Comparison of ENCODE assay signal across 8 cellular contexts in the genomic region with DNA sequence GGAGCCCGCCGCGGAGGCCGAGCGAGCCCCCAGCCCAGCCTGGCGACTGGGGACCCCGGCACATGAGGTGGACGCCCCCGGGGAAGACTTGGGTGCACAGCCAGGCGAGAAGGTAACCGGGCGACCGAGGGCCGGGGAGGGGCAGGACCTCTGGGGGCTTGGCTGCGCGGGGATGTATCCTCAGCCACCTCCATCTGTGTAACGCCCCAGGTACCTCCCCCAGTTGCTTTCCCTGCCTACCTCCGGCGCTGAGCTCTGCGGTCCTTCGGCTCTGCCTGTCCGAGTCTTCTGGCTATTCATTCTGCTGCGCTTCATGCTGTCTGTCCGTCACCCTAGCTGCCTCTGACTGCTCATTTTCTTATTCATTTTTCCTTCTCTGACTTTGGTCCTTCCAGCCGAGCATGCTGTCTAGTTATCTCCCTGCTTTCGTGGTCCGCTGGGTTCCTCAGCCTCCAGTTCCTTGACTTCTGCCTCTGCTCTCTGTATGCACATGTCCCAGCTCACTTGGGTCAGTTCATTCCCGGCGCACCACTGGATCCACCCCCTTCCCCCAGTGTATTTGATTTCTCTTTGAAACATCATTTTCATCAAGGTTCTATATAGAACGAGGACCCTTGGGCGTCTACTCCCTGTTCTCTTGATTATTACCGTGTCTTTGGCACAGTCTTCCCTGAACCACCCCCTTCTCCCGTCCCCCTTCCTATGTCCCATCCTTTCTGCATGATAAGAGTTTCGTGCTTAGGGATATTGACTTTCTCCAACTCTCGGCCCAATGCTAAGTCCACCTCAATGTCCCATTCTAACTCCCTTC. TPM values are rescaled to one million over a fixed set of nuclear protein-coding genes. Genes with fewer than 3 reads are reported as not detected.
DNase-seq lines count a peak whose midpoint lies in the region; ATAC-seq lines count a peak whose summit lies in the region.

No MANE protein-coding gene starts in this region.

- peaks cover 4% of the 10 kb centered on the region for H3K36me3 Mint-ChIP-seq in activated T-cell treated with anti-CD3 and anti-CD28 coated beads, Interleukin-2, amount 50 U/mL, for 4 hours (ENCODE audit: insufficient read depth)
- H3K36me3 Mint-ChIP-seq in natural killer cell treated with Interleukin-12 subunit alpha and Interleukin-12 subunit beta and Interleukin-15 and Interleukin-18, amount 100 ng/mL, for 72 hours = no peaks in the 10 kb centered on the region

- DNase-seq in AG08395 (ENCODE audit: low spot score) (peak; percentile 41), NOMO-1 treated with DMSO at 0.1 percent for 48 hours (lab: John Stamatoyannopoulos, UW; ENCODE audit: unreplicated experiment) (peak; percentile 10), fibroblast of gingiva (ENCODE audit: low read depth) (peak; percentile 17)
- DNase-seq in activated T-cell treated with anti-CD3 and anti-CD28 coated beads, Interleukin-2, amount 50 U/mL, for 4 hours = peak; percentile 41
- DNase-seq in natural killer cell treated with Interleukin-12 subunit alpha and Interleukin-12 subunit beta and Interleukin-15 and Interleukin-18, amount 100 ng/mL, for 72 hours (ENCODE audit: low spot score) = peak; percentile 70
- peak; percentile 43 to 79 (median 59) for DNase-seq in stimulated activated naive CD4-positive, alpha-beta T cell (lab: John Stamatoyannopoulos, UW)

- no peaks in the 10 kb centered on the region for H3K9me3 Mint-ChIP-seq in activated T-cell treated with anti-CD3 and anti-CD28 coated beads, Interleukin-2, amount 50 U/mL, for 4 hours
- H3K9me3 Mint-ChIP-seq in natural killer cell treated with Interleukin-12 subunit alpha and Interleukin-12 subunit beta and Interleukin-15 and Interleukin-18, amount 100 ng/mL, for 72 hours = no peaks in the 10 kb centered on the region

- no peaks in the 10 kb centered on the region for H3K27me3 Mint-ChIP-seq in activated T-cell treated with anti-CD3 and anti-CD28 coated beads, Interleukin-2, amount 50 U/mL, for 4 hours (ENCODE audit: low read depth)
- H3K27me3 Mint-ChIP-seq in natural killer cell treated with Interleukin-12 subunit alpha and Interleukin-12 subunit beta and Interleukin-15 and Interleukin-18, amount 100 ng/mL, for 72 hours = no peaks in the 10 kb centered on the region

- peaks cover 15% of the 10 kb centered on the region for H3K4me1 Mint-ChIP-seq in activated T-cell treated with anti-CD3 and anti-CD28 coated beads, Interleukin-2, amount 50 U/mL, for 4 hours (ENCODE audit: low read depth)
- H3K4me1 Mint-ChIP-seq in natural killer cell treated with Interleukin-12 subunit alpha and Interleukin-12 subunit beta and Interleukin-15 and Interleukin-18, amount 100 ng/mL, for 72 hours (ENCODE audit: low read depth in 2 of 2) = peaks cover 6 to 7% of the 10 kb centered on the region in 2 donors

- H3K27ac Mint-ChIP-seq in natural killer cell treated with Interleukin-12 subunit alpha and Interleukin-12 subunit beta and Interleukin-15 and Interleukin-18, amount 100 ng/mL, for 72 hours = no peak overlapping the region

- ATAC-seq in GM18909 (IDR thresholded peaks at IDR 0.05; ENCODE audit: poor library complexity, unreplicated experiment) (peak; percentile 61), HG03175 (IDR thresholded peaks at IDR 0.05; ENCODE audit: unreplicated experiment) (peak; percentile 70)
- ATAC-seq in activated T-cell treated with anti-CD3 and anti-CD28 coated beads, Interleukin-2, amount 50 U/mL, for 4 hours = peak; percentile 89 to 94
- ATAC-seq in natural killer cell treated with Interleukin-12 subunit alpha and Interleukin-12 subunit beta and Interleukin-15 and Interleukin-18, amount 100 ng/mL, for 72 hours = peak; percentile 85 to 86

- no peak overlapping the region for H3K4me3 Mint-ChIP-seq in activated T-cell treated with anti-CD3 and anti-CD28 coated beads, Interleukin-2, amount 50 U/mL, for 4 hours
- no peak overlapping the region for H3K4me3 Mint-ChIP-seq in natural killer cell treated with Interleukin-12 subunit alpha and Interleukin-12 subunit beta and Interleukin-15 and Interleukin-18, amount 100 ng/mL, for 72 hours

RNA-seq across cellular contexts. Expression of gene PHC1, which starts 0.6 kb away (rescaled TPM):
- 10 to 100 TPM; 10.3 to 15.5 (median 12.1) TPM for total RNA-seq in activated T-cell treated with anti-CD3 and anti-CD28 coated beads, Interleukin-2, amount 50 U/mL, for 4 hours
- total RNA-seq in natural killer cell treated with Interleukin-12 subunit alpha and Interleukin-12 subunit beta and Interleukin-15 and Interleukin-18, amount 100 ng/mL, for 72 hours = 10 to 100 TPM in 1 of 2 donors, 1 to 10 TPM in 1; 8.4 to 15.9 TPM

RNA-seq across cellular contexts. Expression of gene M6PR, which starts 34.5 kb away (rescaled TPM):
- total RNA-seq in activated T-cell treated with anti-CD3 and anti-CD28 coated beads, Interleukin-2, amount 50 U/mL, for 4 hours = 100 to 1,000 TPM; 192 to 217 (median 203) TPM
- total RNA-seq in natural killer cell treated with Interleukin-12 subunit alpha and Interleukin-12 subunit beta and Interleukin-15 and Interleukin-18, amount 100 ng/mL, for 72 hours = 100 to 1,000 TPM; 213 to 346 TPM

Comparison
In these comparisons a context has a peak if more than half of its experiments do, and no peak if none do; other contexts are left out.
1. Peak in every context shown above with its lines: DNase-seq and ATAC-seq.
2. DNase-seq: peak in every context shown above with its lines; median percentile 70 in natural killer cell treated with Interleukin-12 subunit alpha and Interleukin-12 subunit beta and Interleukin-15 and Interleukin-18, amount 100 ng/mL, for 72 hours; 59 in stimulated activated naive CD4-positive, alpha-beta T cell; 41 in AG08395; 41 in activated T-cell treated with anti-CD3 and anti-CD28 coated beads, Interleukin-2, amount 50 U/mL, for 4 hours; 17 in fibroblast of gingiva; 10 in NOMO-1 treated with DMSO at 0.1 percent for 48 hours.